8 cellular contexts compared by ENCODE assay signal in the genomic region with DNA sequence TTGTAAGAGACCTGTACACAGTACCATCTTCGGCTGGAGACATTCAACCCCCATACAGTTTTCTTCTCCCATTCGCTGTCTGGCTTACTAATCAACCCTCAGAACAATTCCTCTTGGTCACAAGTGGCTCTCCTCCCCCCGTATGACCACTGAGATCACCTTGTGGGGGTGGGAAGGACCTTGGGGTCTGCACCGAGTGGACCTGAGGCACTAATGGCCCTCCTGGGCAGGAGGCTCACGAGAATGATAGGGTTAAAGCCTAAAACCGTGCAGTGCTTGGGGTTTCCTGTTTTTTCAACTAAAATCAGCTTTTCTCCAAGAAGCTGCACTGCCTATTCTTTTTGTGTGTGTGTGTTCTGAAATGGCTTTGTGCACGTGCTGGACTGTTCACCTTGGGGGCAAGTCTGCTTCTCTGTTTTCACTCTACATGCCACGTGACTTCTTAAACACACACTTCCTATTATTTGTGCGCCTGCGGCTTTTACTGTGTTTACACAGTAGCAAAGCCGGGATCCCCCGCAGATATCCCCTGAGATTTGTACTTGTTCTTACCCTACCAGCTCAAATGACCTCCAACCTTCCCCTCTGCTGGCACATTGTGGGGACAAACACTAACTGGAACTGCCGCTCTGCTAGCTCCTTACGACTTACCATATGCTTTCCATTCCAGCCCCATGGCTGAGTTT. TPM values are rescaled to one million over a fixed set of nuclear protein-coding genes. Genes with fewer than 3 reads are reported as not detected.
DNase-seq lines count a peak whose midpoint lies in the region; ATAC-seq and TF ChIP-seq lines count a peak whose summit lies in the region.

No MANE protein-coding gene starts in this region.

- TF ChIP-seq POLR2A in NB4 (IDR thresholded peaks at IDR 0.05; ENCODE audit: extremely low read depth, insufficient read length) (peak; percentile 27), prostate gland (IDR thresholded peaks at IDR 0.05) (no peak)

- no peak overlapping the region for H3K27ac ChIP-seq in prostate gland

- DNase-seq in NOMO-1 (lab: John Stamatoyannopoulos, UW; ENCODE audit: unreplicated experiment in 2 of 2) (peak; percentile 18 to 47), NOMO-1 treated with dmso at 0.1 percent for 144 hours (lab: John Stamatoyannopoulos, UW; ENCODE audit: unreplicated experiment) (no peak), NB4 (ENCODE audit: low read depth) (peak; percentile 96), left colon (peak in 1 of 2 donors; percentile 30), prostate gland (ENCODE audit: low spot score) (no peak), HFFc6 (no peak)
- DNase-seq in activated CD4-positive, alpha-beta T cell treated with anti-CD3 and anti-CD28 coated beads, Interleukin-2, amount 50 U/mL, for 48 hours, result peak; percentile 13 to 28

- H3K36me3 Mint-ChIP-seq in HFFc6 (ENCODE audit: low read depth), result peaks cover 44% of the 10 kb centered on the region

- H3K4me1 Mint-ChIP-seq in HFFc6 (ENCODE audit: low read depth), result peaks cover 38% of the 10 kb centered on the region

- ATAC-seq in HG02642 (IDR thresholded peaks at IDR 0.05; ENCODE audit: poor library complexity, unreplicated experiment) (peak; percentile 80), left colon (peak; percentile 24)

- no peak overlapping the region for H3K4me3 Mint-ChIP-seq in HFFc6

- H3K9me3 ChIP-seq in prostate gland, result no peaks in the 10 kb centered on the region

- H3K27me3 Mint-ChIP-seq in HFFc6 (ENCODE audit: insufficient read depth), result no peaks in the 10 kb centered on the region

- no peak overlapping the region; the same call in 1 of the 2 replicates for H3K27ac Mint-ChIP-seq in HFFc6

- no peaks in the 10 kb centered on the region for H3K27me3 ChIP-seq in prostate gland (replicated peaks; ENCODE audit: insufficient read depth)

- peaks cover 18% of the 10 kb centered on the region for H3K9me3 Mint-ChIP-seq in HFFc6

- intact Hi-C loops in left colon (cut with DNase I, micrococcal nuclease) (no loop called here), prostate gland (cut with DNase I) (no loop called here)

- H3K4me3 ChIP-seq in NB4 (ENCODE audit: low read depth, low read length), result peak overlapping the region; percentile 37
- no peak overlapping the region for H3K4me3 ChIP-seq in prostate gland

- TF ChIP-seq CTCF in NB4 (IDR thresholded peaks at IDR 0.05; ENCODE audit: low read depth, low read length) (no peak), prostate gland (IDR thresholded peaks at IDR 0.05) (no peak), HFFc6 (IDR thresholded peaks at IDR 0.05) (no peak)

- 47% methylated on average over 14 of the region's 14 CpGs for WGBS in prostate gland

- H3K4me1 ChIP-seq in prostate gland (replicated peaks), result no peaks in the 10 kb centered on the region

- no peaks in the 10 kb centered on the region for H3K36me3 ChIP-seq in prostate gland

RNA-seq across cellular contexts. Expression of a gene that starts 12.3 kb away (rescaled TPM):
- 10 to 100 TPM; 28.6 to 32.8 TPM for total RNA-seq in left colon
- 10 to 100 TPM; 29.0 to 45.9 TPM for total RNA-seq in prostate gland
- 10 to 100 TPM; 28.5 to 37.6 (median 33.3) TPM for total RNA-seq in HFFc6 (2021; fragmentation: NEBNext Ultra II Directional; extraction: Animal tissue kit (Norgen Biotek cat#: 25700))

Comparison
In these comparisons a context has a peak if more than half of its experiments do, and no peak if none do; other contexts are left out.
1. DNase-seq: peak in NOMO-1 (2 of 2), NB4 (single experiment) and activated CD4-positive, alpha-beta T cell treated with anti-CD3 and anti-CD28 coated beads, Interleukin-2, amount 50 U/mL, for 48 hours (2 of 2); none in NOMO-1 treated with dmso at 0.1 percent for 144 hours (single experiment), prostate gland (single experiment) and HFFc6 (single experiment).